Comparison of ENCODE assay signal across 22 cellular contexts in genomic region chr5:2892601-2893000, GRCh38.
"Had no signal": no experiment of that assay in that cellular context is flagged by ENCODE, and none has a peak within 500 bp of the region (broad histone marks: within the 10 kb centered on the region; RNA-seq: fewer than 3 reads in every experiment).

No MANE protein-coding gene starts in this region.

- H3K4me3 Mint-ChIP-seq: endodermal cell; naive thymus-derived CD8-positive, alpha-beta T cell; nephron progenitor cell; stimulated activated naive B cell treated with anti-CD40 and anti-IgM and Interleukin-4, amounts not matched to agents 10 μg/mL and 1 μg/mL and 100 μg/mL, for 72 hours; stimulated activated naive CD8-positive, alpha-beta T cell treated with anti-CD3 and anti-CD28 coated beads, Interleukin-15, Interleukin-2, amounts not matched to agents 100 ng/mL and 50 ng/mL, for 24 hours had no signal

- H3K27ac Mint-ChIP-seq: endodermal cell; naive thymus-derived CD8-positive, alpha-beta T cell; nephron progenitor cell; stimulated activated naive B cell treated with anti-CD40 and anti-IgM and Interleukin-4, amounts not matched to agents 10 μg/mL and 1 μg/mL and 100 μg/mL, for 72 hours; stimulated activated naive CD8-positive, alpha-beta T cell treated with anti-CD3 and anti-CD28 coated beads, Interleukin-15, Interleukin-2, amounts not matched to agents 100 ng/mL and 50 ng/mL, for 24 hours had no signal

- ATAC-seq: esophagus mucosa; foreskin keratinocyte; gastroesophageal sphincter; heart left ventricle; left colon; naive thymus-derived CD8-positive, alpha-beta T cell; right cardiac atrium; stimulated activated naive B cell treated with anti-CD40 and anti-IgM and Interleukin-4, amounts not matched to agents 10 μg/mL and 1 μg/mL and 100 μg/mL, for 72 hours; upper lobe of right lung had no signal

- H3K36me3 Mint-ChIP-seq: stimulated activated naive B cell treated with anti-CD40 and anti-IgM and Interleukin-4, amounts not matched to agents 10 μg/mL and 1 μg/mL and 100 μg/mL, for 72 hours had no signal

- H3K9me3 Mint-ChIP-seq: endodermal cell, nephron progenitor cell had no signal

- H3K27me3 Mint-ChIP-seq: stimulated activated naive B cell treated with anti-CD40 and anti-IgM and Interleukin-4, amounts not matched to agents 10 μg/mL and 1 μg/mL and 100 μg/mL, for 72 hours; stimulated activated naive CD8-positive, alpha-beta T cell treated with anti-CD3 and anti-CD28 coated beads, Interleukin-15, Interleukin-2, amounts not matched to agents 100 ng/mL and 50 ng/mL, for 24 hours had no signal

- H3K4me1 Mint-ChIP-seq: endodermal cell; naive thymus-derived CD8-positive, alpha-beta T cell; stimulated activated naive B cell treated with anti-CD40 and anti-IgM and Interleukin-4, amounts not matched to agents 10 μg/mL and 1 μg/mL and 100 μg/mL, for 72 hours had no signal

- DNase-seq: cortex of kidney; effector CD8-positive, alpha-beta T cell; endodermal cell; heart left ventricle; left colon; left ventricle myocardium inferior; mammary epithelial cell; mesendoderm; nephron progenitor cell; nucleus accumbens; ovary; right cardiac atrium; small intestine; stimulated activated CD4-positive, alpha-beta T cell treated with anti-CD3 and anti-CD28 coated beads, Interleukin-15, amount 100 ng/mL, for 24 hours; stimulated activated CD4-positive, alpha-beta T cell treated with anti-CD3 and anti-CD28 coated beads, Interleukin-2, amount 100 ng/mL, for 48 hours; stimulated activated naive B cell treated with anti-CD40 and anti-IgM and Interleukin-4, amounts not matched to agents 10 μg/mL and 1 μg/mL and 100 μg/mL, for 72 hours; upper lobe of right lung had no signal
